9 cellular contexts compared by ENCODE assay signal in genomic region chr6:25652007-25652515, GRCh38. TPM values are rescaled to one million over a fixed set of nuclear protein-coding genes. Genes with fewer than 3 reads are reported as not detected.
DNase-seq lines count a peak whose midpoint lies in the region; ATAC-seq, FAIRE-seq and TF ChIP-seq lines count a peak whose summit lies in the region.
"Had no signal": no experiment of that assay in that cellular context is flagged by ENCODE, and none has a peak within 500 bp of the region (broad histone marks: within the 10 kb centered on the region; RNA-seq: fewer than 3 reads in every experiment).

Gene SCGN, plus strand, starts transcription at chr6:25652215. Its CDS starts 189 bp downstream, at chr6:25652404.

- TF ChIP-seq CTCF in DND-41 (IDR thresholded peaks at IDR 0.05; ENCODE audit: borderline replicate concordance, extremely low read depth, low read length, poor library complexity, severe bottlenecking) = no peak
- TF ChIP-seq CTCF in foreskin fibroblast (IDR thresholded peaks at IDR 0.05; ENCODE audit: low read depth, low read length) = no peak
- TF ChIP-seq CTCF in neural progenitor cell (IDR thresholded peaks at IDR 0.05) = no peak

- no peak within 1 kb of the TSS for H3K4me3 ChIP-seq in DND-41 (ENCODE audit: low read depth in 1 of 2, low read length in 2 of 2)
- no peak within 1 kb of the TSS for H3K4me3 ChIP-seq in foreskin fibroblast (ENCODE audit: low read depth in 1 of 2, low read length in 2 of 2)
- H3K4me3 ChIP-seq in neural progenitor cell = peak within 1 kb of the TSS; percentile 42

- H3K4me2 ChIP-seq in DND-41 (ENCODE audit: insufficient read depth, low read length) (no peak within 1 kb of the TSS), neural progenitor cell (peak within 1 kb of the TSS; percentile 88)

- no peaks in the 10 kb centered on the region for H4K20me1 ChIP-seq in DND-41 (ENCODE audit: insufficient read depth, low read length)
- H4K20me1 ChIP-seq in neural progenitor cell (ENCODE audit: low read depth) = peaks cover 14% of the 10 kb centered on the region

- H3K4me1 ChIP-seq in DND-41 (ENCODE audit: insufficient read depth, low read length) (no peaks in the 10 kb centered on the region), neural progenitor cell (peaks cover 8% of the 10 kb centered on the region)

- FAIRE-seq in urothelium cell line (lab: Jason Lieb, UNC) = no peak

- no peaks in the 10 kb centered on the region for H3K36me3 Mint-ChIP-seq in neural progenitor cell

- no peak for ATAC-seq in DND-41 (ENCODE audit: insufficient read depth, low read depth)
- no peak for ATAC-seq in HG02938 (IDR thresholded peaks at IDR 0.05; ENCODE audit: unreplicated experiment)

- H3K79me2 ChIP-seq in DND-41 (ENCODE audit: insufficient read depth, low read length) (no peaks in the 10 kb centered on the region), neural progenitor cell (ENCODE audit: low read depth) (no peaks in the 10 kb centered on the region)

- H2AFZ ChIP-seq in DND-41 (ENCODE audit: low read depth, low read length) (no peak within 1 kb of the TSS), neural progenitor cell (replicated peaks) (peak within 1 kb of the TSS; percentile 53)

- H3K9me3 ChIP-seq in DND-41 (ENCODE audit: insufficient read depth, low read length, severe bottlenecking) (no peaks in the 10 kb centered on the region), neural progenitor cell (ENCODE audit: low read depth) (no peaks in the 10 kb centered on the region)

- no peak within 1 kb of the TSS for H3K27ac ChIP-seq in DND-41 (ENCODE audit: low read length)
- no peak within 1 kb of the TSS for H3K27ac ChIP-seq in neural progenitor cell

- H3K27me3 ChIP-seq in DND-41 (ENCODE audit: insufficient read depth, low read length, poor library complexity) (peaks cover 5% of the 10 kb centered on the region), neural progenitor cell (peaks cover 94% of the 10 kb centered on the region)

- H3K4me3 Mint-ChIP-seq in neural progenitor cell = peak within 1 kb of the TSS; percentile 83

- H3K4me1 Mint-ChIP-seq in neural progenitor cell = peaks cover 6% of the 10 kb centered on the region

- peak; percentile 17 for DNase-seq in DND-41
- peak; percentile 75 for DNase-seq in NCI-H146 (lab: John Stamatoyannopoulos, UW)
- DNase-seq in activated CD8-positive, alpha-beta memory T cell treated with anti-CD3 and anti-CD28 coated beads, Interleukin-2, amount 50 U/mL, for 48 hours = peak; percentile 73
- peak; percentile 35 to 81 for DNase-seq in foreskin fibroblast
- DNase-seq in neural progenitor cell (ENCODE audit: low spot score) = peak; percentile 88
- peak; percentile 40 for DNase-seq in urothelium cell line (ENCODE audit: low spot score)
- DNase-seq in DMS114 treated with DMSO at 0.1 percent for 48 hours (lab: John Stamatoyannopoulos, UW; ENCODE audit: unreplicated experiment) = no peak

- H3K36me3 ChIP-seq in DND-41 (ENCODE audit: insufficient read depth, low read length) = no peaks in the 10 kb centered on the region
- H3K36me3 ChIP-seq in neural progenitor cell = no peaks in the 10 kb centered on the region

- H3K9me3 Mint-ChIP-seq in neural progenitor cell = no peaks in the 10 kb centered on the region

- H3F3A ChIP-seq in neural progenitor cell (ENCODE audit: low read depth) = peaks cover 17% of the 10 kb centered on the region

- H3K9ac ChIP-seq in DND-41 (ENCODE audit: low read depth, low read length) (no peak within 1 kb of the TSS), neural progenitor cell (no peak within 1 kb of the TSS)

- H3K27ac Mint-ChIP-seq in neural progenitor cell = no peak within 1 kb of the TSS

- peaks cover 21% of the 10 kb centered on the region for H3K27me3 Mint-ChIP-seq in neural progenitor cell (ENCODE audit: insufficient read depth, low read depth)

RNA-seq across cellular contexts. Expression of gene SCGN, which starts in this region (rescaled TPM):
- total RNA-seq in neural progenitor cell (ENCODE audit: low replicate concordance) = not detected in 2 replicates
- total RNA-seq: mononuclear cell had no signal

Comparison
In these comparisons a context has a peak if more than half of its experiments do, and no peak if none do; other contexts are left out.
1. Peak in DNase-seq, H3K4me3 ChIP-seq and H3K4me2 ChIP-seq in neural progenitor cell; RNA of the gene not detected or under 1 TPM.